Comparison of ENCODE assay signal across 8 cellular contexts in genomic region chr1:9589719-9590157, GRCh38. TPM values are rescaled to one million over a fixed set of nuclear protein-coding genes. Genes with fewer than 3 reads are reported as not detected.
A peak's percentile ranks its signal among the peaks of the same experiment; 100 is the strongest.
DNase-seq lines count a peak whose midpoint lies in the region; TF ChIP-seq lines count a peak whose summit lies in the region.

No MANE protein-coding gene starts in this region.

- peaks cover 42% of the 10 kb centered on the region for H3K4me1 Mint-ChIP-seq in activated CD4-positive, alpha-beta T cell treated with anti-CD3 and anti-CD28 coated beads, Interleukin-2, amount 10 ng/mL, durations not matched to agents 7 days and 5 days

- no peaks in the 10 kb centered on the region for H3K9me3 ChIP-seq in WERI-Rb-1 (ENCODE audit: severe bottlenecking)
- no peaks in the 10 kb centered on the region for H3K9me3 ChIP-seq in right atrium auricular region
- H3K9me3 ChIP-seq in smooth muscle cell (replicated peaks; ENCODE audit: low read depth): no peaks in the 10 kb centered on the region

- POLR2A ChIA-PET in activated CD4-positive, alpha-beta T cell treated with anti-CD3 and anti-CD28 coated beads, Interleukin-2, amount 10 ng/mL, durations not matched to agents 7 days and 5 days (lab: Charles Lee): interaction anchor here (0.7 kb wide), 1 partner anchor 627 kb away, joined by 3 read pairs; no protein-coding TSS in a partner anchor

- peaks cover 42% of the 10 kb centered on the region for H3K36me3 ChIP-seq in WERI-Rb-1
- no peaks in the 10 kb centered on the region for H3K36me3 ChIP-seq in right atrium auricular region
- no peaks in the 10 kb centered on the region for H3K36me3 ChIP-seq in smooth muscle cell (ENCODE audit: low read depth)

- peak overlapping the region; percentile 24 for H3K9ac ChIP-seq in smooth muscle cell (ENCODE audit: low read depth)

- H3K4me3 ChIP-seq in WERI-Rb-1 (ENCODE audit: low read depth, low read length) (peak overlapping the region; percentile 46), right atrium auricular region (peak overlapping the region; percentile 70 to 74), smooth muscle cell (peak overlapping the region; percentile 77)

- CTCF ChIA-PET in activated CD4-positive, alpha-beta T cell treated with anti-CD3 and anti-CD28 coated beads, Interleukin-2, amount 10 ng/mL, durations not matched to agents 7 days and 5 days (lab: Charles Lee): interaction anchor here (1.1 to 2.0 kb wide), 6 partner anchors 14 to 39 kb away, joined by 3 to 8 read pairs (median 4); no protein-coding TSS in a partner anchor

- H3K27ac Mint-ChIP-seq in activated CD4-positive, alpha-beta T cell treated with anti-CD3 and anti-CD28 coated beads, Interleukin-2, amount 10 ng/mL, durations not matched to agents 7 days and 5 days: peak overlapping the region; percentile 84

- no peak for DNase-seq in activated CD4-positive, alpha-beta T cell treated with anti-CD3 and anti-CD28 coated beads, Interleukin-2, amount 10 ng/mL, durations not matched to agents 7 days and 5 days
- DNase-seq in activated CD4-positive, alpha-beta T cell treated with anti-CD3 and anti-CD28 coated beads, Interleukin-2, amount 50 U/mL, for 4 hours: no peak
- no peak for DNase-seq in WERI-Rb-1
- no peak for DNase-seq in right atrium auricular region (ENCODE audit: low spot score)
- no peak for DNase-seq in smooth muscle cell (lab: John Stamatoyannopoulos, UW; ENCODE audit: unreplicated experiment)
- DNase-seq in stimulated activated CD4-positive, alpha-beta T cell treated with anti-CD3 and anti-CD28 coated beads, Interleukin-2, amount 100 ng/mL, for 24 hours: no peak
- DNase-seq in NCI-H1694 treated with DMSO at 0.1 percent for 48 hours (lab: John Stamatoyannopoulos, UW): no peak
- no peak for DNase-seq in activated CD8-positive, alpha-beta memory T cell treated with anti-CD3 and anti-CD28 coated beads, Interleukin-2, amount 50 U/mL, for 48 hours

- peaks cover 2% of the 10 kb centered on the region for H3K36me3 Mint-ChIP-seq in activated CD4-positive, alpha-beta T cell treated with anti-CD3 and anti-CD28 coated beads, Interleukin-2, amount 10 ng/mL, durations not matched to agents 7 days and 5 days (ENCODE audit: low read depth)

- peak overlapping the region; percentile 95 for H3K4me2 ChIP-seq in smooth muscle cell

- TF ChIP-seq CTCF in WERI-Rb-1 (IDR thresholded peaks at IDR 0.05; ENCODE audit: low read depth, low read length): no peak
- no peak for TF ChIP-seq CTCF in right atrium auricular region (IDR thresholded peaks at IDR 0.05)
- no peak for TF ChIP-seq CTCF in smooth muscle cell (IDR thresholded peaks at IDR 0.05; ENCODE audit: borderline replicate concordance, insufficient read depth, poor library complexity, severe bottlenecking)

- no peaks in the 10 kb centered on the region for H3K27me3 Mint-ChIP-seq in activated CD4-positive, alpha-beta T cell treated with anti-CD3 and anti-CD28 coated beads, Interleukin-2, amount 10 ng/mL, durations not matched to agents 7 days and 5 days

- peaks cover 53% of the 10 kb centered on the region for H4K20me1 ChIP-seq in smooth muscle cell (ENCODE audit: low read depth)

- H3K9me3 Mint-ChIP-seq in activated CD4-positive, alpha-beta T cell treated with anti-CD3 and anti-CD28 coated beads, Interleukin-2, amount 10 ng/mL, durations not matched to agents 7 days and 5 days: no peaks in the 10 kb centered on the region

- peaks cover 32% of the 10 kb centered on the region for H3K79me2 ChIP-seq in smooth muscle cell (ENCODE audit: low read depth)

- H3K27me3 ChIP-seq in WERI-Rb-1 (ENCODE audit: insufficient read depth, low read depth, severe bottlenecking) (no peaks in the 10 kb centered on the region), right atrium auricular region (no peaks in the 10 kb centered on the region), smooth muscle cell (ENCODE audit: low read depth) (no peaks in the 10 kb centered on the region)

- H3K4me3 Mint-ChIP-seq in activated CD4-positive, alpha-beta T cell treated with anti-CD3 and anti-CD28 coated beads, Interleukin-2, amount 10 ng/mL, durations not matched to agents 7 days and 5 days: peak overlapping the region; percentile 79

- no peak overlapping the region for H2AFZ ChIP-seq in smooth muscle cell (ENCODE audit: low read depth)

- 29% methylated on average over 6 of the region's 6 CpGs for WGBS in smooth muscle cell (ENCODE audit: low lambda C conversion rate)

- H3K27ac ChIP-seq in WERI-Rb-1 (peak overlapping the region; percentile 94), right atrium auricular region (peak overlapping the region; percentile 51 to 66), smooth muscle cell (ENCODE audit: low read depth) (no peak overlapping the region)

- H3F3A ChIP-seq in smooth muscle cell (ENCODE audit: low read depth): no peaks in the 10 kb centered on the region

- H3K4me1 ChIP-seq in right atrium auricular region (peaks cover 0 to 58% of the 10 kb centered on the region in 2 donors), smooth muscle cell (ENCODE audit: low read depth) (peaks cover 41% of the 10 kb centered on the region)

RNA-seq across cellular contexts. Expression of gene TMEM201, which starts 1.0 kb away (rescaled TPM):
- 10 to 100 TPM; 17.1 to 17.9 TPM for total RNA-seq in activated CD4-positive, alpha-beta T cell treated with anti-CD3 and anti-CD28 coated beads, Interleukin-2, amount 10 ng/mL, durations not matched to agents 7 days and 5 days
- total RNA-seq in right atrium auricular region: 10 to 100 TPM; 17.2 to 18.6 TPM
- total RNA-seq in smooth muscle cell: 1.7 and 2.4 TPM in 2 replicates
- polyA plus RNA-seq in smooth muscle cell: 5.0 and 8.8 TPM in 2 replicates

RNA-seq across cellular contexts. Expression of gene SLC25A33, which starts 50.5 kb away (rescaled TPM):
- total RNA-seq in activated CD4-positive, alpha-beta T cell treated with anti-CD3 and anti-CD28 coated beads, Interleukin-2, amount 10 ng/mL, durations not matched to agents 7 days and 5 days: 1 to 10 TPM; 3.5 TPM
- total RNA-seq in right atrium auricular region (10 to 100 TPM; 10.9 to 16.4 TPM), smooth muscle cell (5.5 and 7.1 TPM in 2 replicates)
- polyA plus RNA-seq in smooth muscle cell: 3.9 and 5.4 TPM in 2 replicates
